ENCODE assay signal across 18 cellular contexts in genomic region chr4:174835536-174835935, GRCh38. TPM values are rescaled to one million over a fixed set of nuclear protein-coding genes. Genes with fewer than 3 reads are reported as not detected.
A peak's percentile ranks its signal among the peaks of the same experiment; 100 is the strongest.
DNase-seq lines count a peak whose midpoint lies in the region; ATAC-seq and TF ChIP-seq lines count a peak whose summit lies in the region.
"Had no signal": no experiment of that assay in that cellular context is flagged by ENCODE, and none has a peak within 500 bp of the region (broad histone marks: within the 10 kb centered on the region; RNA-seq: fewer than 3 reads in every experiment).

No MANE protein-coding gene starts in this region.

- peaks cover 6% of the 10 kb centered on the region for H3K27me3 Mint-ChIP-seq in type B pancreatic cell
- H3K27me3 Mint-ChIP-seq: CD4-positive, alpha-beta memory T cell had no signal

- H2AFZ ChIP-seq in PC-3 (ENCODE audit: low read length) = no peak overlapping the region
- H2AFZ ChIP-seq: GM23338 had no signal

- no peak overlapping the region for H3K4me3 Mint-ChIP-seq in type B pancreatic cell
- H3K4me3 Mint-ChIP-seq: CD4-positive, alpha-beta memory T cell; GM23338 had no signal

- peak; percentile 7 for DNase-seq in LHCN-M2 (ENCODE audit: low read depth)
- DNase-seq in PC-3 = peak; percentile 18
- DNase-seq in epithelial cell of esophagus (ENCODE audit: low read depth) = peak; percentile 37
- DNase-seq in type B pancreatic cell (ENCODE audit: extremely low spot score, unreplicated experiment) = no peak
- DNase-seq in left ventricle myocardium inferior = no peak
- DNase-seq in activated gamma-delta T cell (lab: John Stamatoyannopoulos, UW) = no peak
- DNase-seq in upper lobe of left lung = no peak
- DNase-seq: BE2C; CD4-positive, alpha-beta memory T cell; COR-L47; DMS153; DMS79 treated with DMSO at 0.1 percent for 48 hours; EL; H7 had no signal

- H3K27ac ChIP-seq in PC-3 (ENCODE audit: low read length) (no peak overlapping the region), left ventricle myocardium inferior (replicated peaks) (no peak overlapping the region), upper lobe of left lung (no peak overlapping the region)
- H3K27ac ChIP-seq: A549, C4-2B had no signal

- H3K4me1 ChIP-seq in PC-3 (ENCODE audit: insufficient read depth, low read length) = no peaks in the 10 kb centered on the region
- H3K4me1 ChIP-seq in left ventricle myocardium inferior = no peaks in the 10 kb centered on the region
- H3K4me1 ChIP-seq in upper lobe of left lung = no peaks in the 10 kb centered on the region
- H3K4me1 ChIP-seq: A549, BE2C had no signal

- no peak for TF ChIP-seq EP300 in upper lobe of left lung (IDR thresholded peaks at IDR 0.05)

- H3K9me2 ChIP-seq in PC-3 (replicated peaks; ENCODE audit: low read length) = no peaks in the 10 kb centered on the region

- H3K4me2 ChIP-seq in PC-3 (ENCODE audit: low read length) = no peak overlapping the region
- H3K4me2 ChIP-seq: A549, GM23338 had no signal

- H3K79me2 ChIP-seq in PC-3 (ENCODE audit: low read length) = no peaks in the 10 kb centered on the region

- CTCF ChIA-PET in PC-3 (lab: Charles Lee) = no interaction called here

- H3K36me3 Mint-ChIP-seq in type B pancreatic cell = no peaks in the 10 kb centered on the region
- H3K36me3 Mint-ChIP-seq: CD4-positive, alpha-beta memory T cell had no signal

- no TSS peak for BruUV-seq in PC-3 (replicated peaks; lab: Mats Ljungman, UMichigan)

- H3K36me3 ChIP-seq in PC-3 (ENCODE audit: low read depth, low read length) (no peaks in the 10 kb centered on the region), left ventricle myocardium inferior (no peaks in the 10 kb centered on the region), upper lobe of left lung (no peaks in the 10 kb centered on the region)
- H3K36me3 ChIP-seq: BE2C had no signal

- ATAC-seq in PC-3 (no peak), upper lobe of left lung (ENCODE audit: low FRiP score in 2 of 2) (no peak)
- ATAC-seq: A549, GM23338 had no signal

- H3K9me3 ChIP-seq in PC-3 (ENCODE audit: low read length) = no peaks in the 10 kb centered on the region
- peaks cover 9% of the 10 kb centered on the region for H3K9me3 ChIP-seq in left ventricle myocardium inferior (replicated peaks)
- H3K9me3 ChIP-seq in upper lobe of left lung = no peaks in the 10 kb centered on the region
- H3K9me3 ChIP-seq: A549, BE2C had no signal

- H3K4me3 ChIP-seq in PC-3 (ENCODE audit: low read length) = no peak overlapping the region
- H3K4me3 ChIP-seq in epithelial cell of esophagus (ENCODE audit: low read length) = no peak overlapping the region
- no peak overlapping the region for H3K4me3 ChIP-seq in left ventricle myocardium inferior
- no peak overlapping the region for H3K4me3 ChIP-seq in upper lobe of left lung
- H3K4me3 ChIP-seq: A549, GM23338 had no signal

- H4K20me1 ChIP-seq in PC-3 (ENCODE audit: low read length) = no peaks in the 10 kb centered on the region

- no peak for TF ChIP-seq POLR2A in upper lobe of left lung (IDR thresholded peaks at IDR 0.05)

- TF ChIP-seq CTCF in PC-3 (conservative IDR thresholded peaks at IDR 0.05; ENCODE audit: low read depth, low read length) (no peak), epithelial cell of esophagus (IDR thresholded peaks at IDR 0.05; ENCODE audit: insufficient read depth, low read depth, low read length, missing control alignments) (no peak), type B pancreatic cell (conservative IDR thresholded peaks at IDR 0.05) (no peak), left ventricle myocardium inferior (IDR thresholded peaks at IDR 0.05; ENCODE audit: borderline replicate concordance) (no peak), upper lobe of left lung (IDR thresholded peaks at IDR 0.05) (no peak)

- H3F3A ChIP-seq in PC-3 (ENCODE audit: low read length, unreplicated experiment) = no peaks in the 10 kb centered on the region

- no peaks in the 10 kb centered on the region for H3K9me3 Mint-ChIP-seq in type B pancreatic cell
- H3K9me3 Mint-ChIP-seq: GM23338 had no signal

- H3K9ac ChIP-seq in PC-3 (ENCODE audit: low read length) = no peak overlapping the region

- POLR2A ChIA-PET in PC-3 (lab: Charles Lee; ENCODE audit: unreplicated experiment) = no interaction called here

- no peaks in the 10 kb centered on the region for H3K27me3 ChIP-seq in PC-3 (ENCODE audit: low read length)
- H3K27me3 ChIP-seq in left ventricle myocardium inferior (ENCODE audit: low read depth) = no peaks in the 10 kb centered on the region
- no peaks in the 10 kb centered on the region for H3K27me3 ChIP-seq in upper lobe of left lung
- H3K27me3 ChIP-seq: BE2C had no signal

- peak overlapping the region; percentile 12 for H3K27ac Mint-ChIP-seq in type B pancreatic cell
- H3K27ac Mint-ChIP-seq: CD4-positive, alpha-beta memory T cell; GM23338 had no signal

- H3K4me1 Mint-ChIP-seq in type B pancreatic cell (ENCODE audit: unreplicated experiment) = no peaks in the 10 kb centered on the region
- H3K4me1 Mint-ChIP-seq: CD4-positive, alpha-beta memory T cell had no signal

- intact Hi-C loops in PC-3 (cut with micrococcal nuclease) (no loop called here), left ventricle myocardium inferior (cut with micrococcal nuclease) (no loop called here)

RNA-seq across cellular contexts. Expression of gene GLRA3, which starts 6.5 kb away (rescaled TPM):
- not detected in 2 replicates for total RNA-seq in LHCN-M2 (2014; rRNA removed)
- not detected for polyA plus RNA-seq in LHCN-M2 (2012)
- total RNA-seq in PC-3 (2014; rRNA removed) = not detected in 2 replicates
- total RNA-seq in type B pancreatic cell (ENCODE audit: low replicate concordance) = 0.60 and 0.64 TPM in 2 replicates
- not detected for total RNA-seq in left ventricle myocardium inferior
- under 1 TPM in 3 of 6 donors, not detected in 3; 0.03 to 0.33 (median 0.15) TPM for total RNA-seq in upper lobe of left lung
- total RNA-seq: CD4-positive, alpha-beta memory T cell had no signal
- polyA plus RNA-seq: AG04450; CD4-positive, alpha-beta memory T cell had no signal

Comparison
In these comparisons a context has a peak if more than half of its experiments do, and no peak if none do; other contexts are left out.
1. DNase-seq: peak in LHCN-M2 (single experiment), PC-3 (single experiment) and epithelial cell of esophagus (single experiment); none in type B pancreatic cell (single experiment), left ventricle myocardium inferior (single experiment), activated gamma-delta T cell (single experiment) and upper lobe of left lung (0 of 2).